Comparison of ENCODE assay signal across 1 cellular context in genomic region chr12:30692470-30692869, GRCh38.
TF ChIP-seq lines count a peak whose summit lies in the region.

No MANE protein-coding gene starts in this region.

TF ChIP-seq in WTC11, 78 proteins besides CTCF, POLR2A, EP300 and RAD21 (continued from another document):
- TF ChIP-seq, protein P1, sequence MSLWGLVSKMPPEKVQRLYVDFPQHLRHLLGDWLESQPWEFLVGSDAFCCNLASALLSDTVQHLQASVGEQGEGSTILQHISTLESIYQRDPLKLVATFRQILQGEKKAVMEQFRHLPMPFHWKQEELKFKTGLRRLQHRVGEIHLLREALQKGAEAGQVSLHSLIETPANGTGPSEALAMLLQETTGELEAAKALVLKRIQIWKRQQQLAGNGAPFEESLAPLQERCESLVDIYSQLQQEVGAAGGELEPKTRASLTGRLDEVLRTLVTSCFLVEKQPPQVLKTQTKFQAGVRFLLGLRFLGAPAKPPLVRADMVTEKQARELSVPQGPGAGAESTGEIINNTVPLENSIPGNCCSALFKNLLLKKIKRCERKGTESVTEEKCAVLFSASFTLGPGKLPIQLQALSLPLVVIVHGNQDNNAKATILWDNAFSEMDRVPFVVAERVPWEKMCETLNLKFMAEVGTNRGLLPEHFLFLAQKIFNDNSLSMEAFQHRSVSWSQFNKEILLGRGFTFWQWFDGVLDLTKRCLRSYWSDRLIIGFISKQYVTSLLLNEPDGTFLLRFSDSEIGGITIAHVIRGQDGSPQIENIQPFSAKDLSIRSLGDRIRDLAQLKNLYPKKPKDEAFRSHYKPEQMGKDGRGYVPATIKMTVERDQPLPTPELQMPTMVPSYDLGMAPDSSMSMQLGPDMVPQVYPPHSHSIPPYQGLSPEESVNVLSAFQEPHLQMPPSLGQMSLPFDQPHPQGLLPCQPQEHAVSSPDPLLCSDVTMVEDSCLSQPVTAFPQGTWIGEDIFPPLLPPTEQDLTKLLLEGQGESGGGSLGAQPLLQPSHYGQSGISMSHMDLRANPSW (CRISPR knock-in tag; conservative IDR thresholded peaks at IDR 0.05; ENCODE audit: low read depth) = no peak
- TF ChIP-seq ZNF532 (CRISPR knock-in tag; IDR thresholded peaks at IDR 0.05; ENCODE audit: borderline replicate concordance) = no peak
- no peak for TF ChIP-seq ZNF121 (CRISPR knock-in tag; IDR thresholded peaks at IDR 0.05)
- TF ChIP-seq, protein P2, sequence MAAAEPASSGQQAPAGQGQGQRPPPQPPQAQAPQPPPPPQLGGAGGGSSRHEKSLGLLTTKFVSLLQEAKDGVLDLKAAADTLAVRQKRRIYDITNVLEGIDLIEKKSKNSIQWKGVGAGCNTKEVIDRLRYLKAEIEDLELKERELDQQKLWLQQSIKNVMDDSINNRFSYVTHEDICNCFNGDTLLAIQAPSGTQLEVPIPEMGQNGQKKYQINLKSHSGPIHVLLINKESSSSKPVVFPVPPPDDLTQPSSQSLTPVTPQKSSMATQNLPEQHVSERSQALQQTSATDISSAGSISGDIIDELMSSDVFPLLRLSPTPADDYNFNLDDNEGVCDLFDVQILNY (CRISPR knock-in tag; IDR thresholded peaks at IDR 0.05) = no peak
- TF ChIP-seq KAT7 (CRISPR knock-in tag; IDR thresholded peaks at IDR 0.05; ENCODE audit: borderline replicate concordance) = no peak
- no peak for TF ChIP-seq USF2 (CRISPR knock-in tag; IDR thresholded peaks at IDR 0.05)
